1 cellular context compared by ENCODE assay signal in genomic region chr16:28297308-28297707, GRCh38.
TF ChIP-seq lines count a peak whose summit lies in the region.

No MANE protein-coding gene starts in this region.

TF ChIP-seq in GM23338, 12 proteins besides CTCF, POLR2A, EP300 and RAD21:
- TF ChIP-seq, protein P1, sequence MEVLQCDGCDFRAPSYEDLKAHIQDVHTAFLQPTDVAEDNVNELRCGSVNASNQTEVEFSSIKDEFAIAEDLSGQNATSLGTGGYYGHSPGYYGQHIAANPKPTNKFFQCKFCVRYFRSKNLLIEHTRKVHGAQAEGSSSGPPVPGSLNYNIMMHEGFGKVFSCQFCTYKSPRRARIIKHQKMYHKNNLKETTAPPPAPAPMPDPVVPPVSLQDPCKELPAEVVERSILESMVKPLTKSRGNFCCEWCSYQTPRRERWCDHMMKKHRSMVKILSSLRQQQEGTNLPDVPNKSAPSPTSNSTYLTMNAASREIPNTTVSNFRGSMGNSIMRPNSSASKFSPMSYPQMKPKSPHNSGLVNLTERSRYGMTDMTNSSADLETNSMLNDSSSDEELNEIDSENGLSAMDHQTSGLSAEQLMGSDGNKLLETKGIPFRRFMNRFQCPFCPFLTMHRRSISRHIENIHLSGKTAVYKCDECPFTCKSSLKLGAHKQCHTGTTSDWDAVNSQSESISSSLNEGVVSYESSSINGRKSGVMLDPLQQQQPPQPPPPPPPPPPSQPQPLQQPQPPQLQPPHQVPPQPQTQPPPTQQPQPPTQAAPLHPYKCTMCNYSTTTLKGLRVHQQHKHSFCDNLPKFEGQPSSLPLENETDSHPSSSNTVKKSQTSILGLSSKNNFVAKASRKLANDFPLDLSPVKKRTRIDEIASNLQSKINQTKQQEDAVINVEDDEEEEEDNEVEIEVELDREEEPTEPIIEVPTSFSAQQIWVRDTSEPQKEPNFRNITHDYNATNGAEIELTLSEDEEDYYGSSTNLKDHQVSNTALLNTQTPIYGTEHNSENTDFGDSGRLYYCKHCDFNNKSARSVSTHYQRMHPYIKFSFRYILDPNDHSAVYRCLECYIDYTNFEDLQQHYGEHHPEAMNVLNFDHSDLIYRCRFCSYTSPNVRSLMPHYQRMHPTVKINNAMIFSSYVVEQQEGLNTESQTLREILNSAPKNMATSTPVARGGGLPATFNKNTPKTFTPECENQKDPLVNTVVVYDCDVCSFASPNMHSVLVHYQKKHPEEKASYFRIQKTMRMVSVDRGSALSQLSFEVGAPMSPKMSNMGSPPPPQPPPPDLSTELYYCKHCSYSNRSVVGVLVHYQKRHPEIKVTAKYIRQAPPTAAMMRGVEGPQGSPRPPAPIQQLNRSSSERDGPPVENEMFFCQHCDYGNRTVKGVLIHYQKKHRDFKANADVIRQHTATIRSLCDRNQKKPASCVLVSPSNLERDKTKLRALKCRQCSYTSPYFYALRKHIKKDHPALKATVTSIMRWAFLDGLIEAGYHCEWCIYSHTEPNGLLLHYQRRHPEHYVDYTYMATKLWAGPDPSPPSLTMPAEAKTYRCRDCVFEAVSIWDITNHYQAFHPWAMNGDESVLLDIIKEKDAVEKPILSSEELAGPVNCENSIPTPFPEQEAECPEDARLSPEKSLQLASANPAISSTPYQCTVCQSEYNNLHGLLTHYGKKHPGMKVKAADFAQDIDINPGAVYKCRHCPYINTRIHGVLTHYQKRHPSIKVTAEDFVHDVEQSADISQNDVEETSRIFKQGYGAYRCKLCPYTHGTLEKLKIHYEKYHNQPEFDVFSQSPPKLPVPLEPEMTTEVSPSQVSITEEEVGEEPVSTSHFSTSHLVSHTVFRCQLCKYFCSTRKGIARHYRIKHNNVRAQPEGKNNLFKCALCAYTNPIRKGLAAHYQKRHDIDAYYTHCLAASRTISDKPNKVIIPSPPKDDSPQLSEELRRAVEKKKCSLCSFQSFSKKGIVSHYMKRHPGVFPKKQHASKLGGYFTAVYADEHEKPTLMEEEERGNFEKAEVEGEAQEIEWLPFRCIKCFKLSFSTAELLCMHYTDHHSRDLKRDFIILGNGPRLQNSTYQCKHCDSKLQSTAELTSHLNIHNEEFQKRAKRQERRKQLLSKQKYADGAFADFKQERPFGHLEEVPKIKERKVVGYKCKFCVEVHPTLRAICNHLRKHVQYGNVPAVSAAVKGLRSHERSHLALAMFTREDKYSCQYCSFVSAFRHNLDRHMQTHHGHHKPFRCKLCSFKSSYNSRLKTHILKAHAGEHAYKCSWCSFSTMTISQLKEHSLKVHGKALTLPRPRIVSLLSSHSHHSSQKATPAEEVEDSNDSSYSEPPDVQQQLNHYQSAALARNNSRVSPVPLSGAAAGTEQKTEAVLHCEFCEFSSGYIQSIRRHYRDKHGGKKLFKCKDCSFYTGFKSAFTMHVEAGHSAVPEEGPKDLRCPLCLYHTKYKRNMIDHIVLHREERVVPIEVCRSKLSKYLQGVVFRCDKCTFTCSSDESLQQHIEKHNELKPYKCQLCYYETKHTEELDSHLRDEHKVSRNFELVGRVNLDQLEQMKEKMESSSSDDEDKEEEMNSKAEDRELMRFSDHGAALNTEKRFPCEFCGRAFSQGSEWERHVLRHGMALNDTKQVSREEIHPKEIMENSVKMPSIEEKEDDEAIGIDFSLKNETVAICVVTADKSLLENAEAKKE (CRISPR knock-in tag; IDR thresholded peaks at IDR 0.05), result no peak
- TF ChIP-seq POLR2AphosphoS5 (IDR thresholded peaks at IDR 0.05; ENCODE audit: low read depth), result no peak
- no peak for TF ChIP-seq ETS1 (IDR thresholded peaks at IDR 0.05)
- TF ChIP-seq EZH2 (IDR thresholded peaks at IDR 0.05; ENCODE audit: low read depth, unreplicated experiment), result no peak
- no peak for TF ChIP-seq JUNB (IDR thresholded peaks at IDR 0.05; ENCODE audit: unreplicated experiment)
- TF ChIP-seq ZNF331 (CRISPR knock-in tag; IDR thresholded peaks at IDR 0.05; ENCODE audit: low read depth), result no peak
- no peak for TF ChIP-seq CREB1 (CRISPR knock-in tag; IDR thresholded peaks at IDR 0.05; ENCODE audit: low read depth)
- TF ChIP-seq EZH2phosphoT487 (IDR thresholded peaks at IDR 0.05; ENCODE audit: unreplicated experiment), result no peak
- TF ChIP-seq, protein P2, sequence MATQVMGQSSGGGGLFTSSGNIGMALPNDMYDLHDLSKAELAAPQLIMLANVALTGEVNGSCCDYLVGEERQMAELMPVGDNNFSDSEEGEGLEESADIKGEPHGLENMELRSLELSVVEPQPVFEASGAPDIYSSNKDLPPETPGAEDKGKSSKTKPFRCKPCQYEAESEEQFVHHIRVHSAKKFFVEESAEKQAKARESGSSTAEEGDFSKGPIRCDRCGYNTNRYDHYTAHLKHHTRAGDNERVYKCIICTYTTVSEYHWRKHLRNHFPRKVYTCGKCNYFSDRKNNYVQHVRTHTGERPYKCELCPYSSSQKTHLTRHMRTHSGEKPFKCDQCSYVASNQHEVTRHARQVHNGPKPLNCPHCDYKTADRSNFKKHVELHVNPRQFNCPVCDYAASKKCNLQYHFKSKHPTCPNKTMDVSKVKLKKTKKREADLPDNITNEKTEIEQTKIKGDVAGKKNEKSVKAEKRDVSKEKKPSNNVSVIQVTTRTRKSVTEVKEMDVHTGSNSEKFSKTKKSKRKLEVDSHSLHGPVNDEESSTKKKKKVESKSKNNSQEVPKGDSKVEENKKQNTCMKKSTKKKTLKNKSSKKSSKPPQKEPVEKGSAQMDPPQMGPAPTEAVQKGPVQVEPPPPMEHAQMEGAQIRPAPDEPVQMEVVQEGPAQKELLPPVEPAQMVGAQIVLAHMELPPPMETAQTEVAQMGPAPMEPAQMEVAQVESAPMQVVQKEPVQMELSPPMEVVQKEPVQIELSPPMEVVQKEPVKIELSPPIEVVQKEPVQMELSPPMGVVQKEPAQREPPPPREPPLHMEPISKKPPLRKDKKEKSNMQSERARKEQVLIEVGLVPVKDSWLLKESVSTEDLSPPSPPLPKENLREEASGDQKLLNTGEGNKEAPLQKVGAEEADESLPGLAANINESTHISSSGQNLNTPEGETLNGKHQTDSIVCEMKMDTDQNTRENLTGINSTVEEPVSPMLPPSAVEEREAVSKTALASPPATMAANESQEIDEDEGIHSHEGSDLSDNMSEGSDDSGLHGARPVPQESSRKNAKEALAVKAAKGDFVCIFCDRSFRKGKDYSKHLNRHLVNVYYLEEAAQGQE (IDR thresholded peaks at IDR 0.05; ENCODE audit: unreplicated experiment), result no peak
- TF ChIP-seq NANOG (IDR thresholded peaks at IDR 0.05; ENCODE audit: borderline replicate concordance), result no peak
TF ChIP-seq in GM23338: peak in this region for 0.
